8 cellular contexts compared by ENCODE assay signal in the genomic region with DNA sequence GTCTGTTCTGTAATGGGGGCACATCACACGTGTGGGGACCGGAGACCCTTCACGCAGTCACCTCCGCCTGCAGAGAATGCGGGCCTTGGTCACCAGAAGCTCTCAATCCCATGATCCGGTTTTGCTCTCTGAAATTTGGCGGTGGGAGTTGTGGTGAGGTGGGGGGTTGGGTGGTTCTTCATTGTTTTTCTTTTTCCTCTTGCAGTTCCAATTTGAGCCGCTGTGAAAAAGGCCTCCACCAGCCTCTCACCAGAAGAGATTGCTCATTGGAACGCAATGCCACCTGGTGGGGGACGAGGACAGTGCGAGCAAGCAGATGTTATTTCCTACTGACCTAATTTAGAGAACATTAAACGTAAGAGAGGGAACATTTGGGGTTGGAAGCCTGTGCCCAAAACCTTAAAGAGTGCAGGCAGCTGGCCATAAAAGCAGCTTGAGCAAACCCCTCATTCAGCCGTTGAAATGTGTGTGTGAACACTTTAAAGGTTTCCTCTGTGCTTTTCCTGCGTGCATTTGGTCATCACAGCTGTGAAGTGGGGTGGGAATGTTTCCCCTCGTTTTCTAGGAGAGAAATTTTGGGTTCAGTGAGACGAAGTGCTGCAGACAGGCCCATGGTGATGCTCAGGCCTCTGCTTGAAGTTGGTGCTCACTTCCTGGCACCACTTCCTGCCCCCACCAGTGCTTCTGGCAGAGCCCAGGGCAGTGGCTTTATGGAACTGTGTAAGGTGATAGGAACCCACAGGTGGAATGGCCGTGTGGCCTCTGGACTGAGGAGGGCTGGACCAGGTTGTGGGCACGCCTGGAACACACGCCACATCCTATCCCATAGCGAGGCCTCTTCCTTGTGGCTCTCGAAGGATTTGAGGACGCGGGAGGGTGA.
DNase-seq lines count a peak whose midpoint lies in the region; ATAC-seq and TF ChIP-seq lines count a peak whose summit lies in the region.

No MANE protein-coding gene starts in this region.

- H3K4me1 ChIP-seq in right cardiac atrium (ENCODE audit: control insufficient read depth, insufficient read depth, low read length): no peaks in the 10 kb centered on the region

- DNase-seq in NCI-H1105 treated with DMSO at 0.1 percent for 48 hours (lab: John Stamatoyannopoulos, UW): peak; percentile 87
- peak; percentile 68 to 80 (median 76) for DNase-seq in T-helper 17 cell
- peak in 56 of 58 donors; percentile 10 to 88 (median 72) for DNase-seq in anterior cingulate cortex (lab: John Stamatoyannopoulos, UW)
- DNase-seq in right cardiac atrium: peak; percentile 80 to 94 (median 91)
- peak; percentile 61 for DNase-seq in retinal pigment epithelial cell (ENCODE audit: low read depth)

- H3K4me3 ChIP-seq in GM12875 (ENCODE audit: low read depth, low read length): no peak overlapping the region
- H3K4me3 ChIP-seq in right cardiac atrium (ENCODE audit: low read length): no peak overlapping the region
- H3K4me3 ChIP-seq in retinal pigment epithelial cell (ENCODE audit: low read length): peak overlapping the region; percentile 30

- H3K9me3 ChIP-seq in T-helper 17 cell (ENCODE audit: control insufficient read depth, low read length, poor library complexity, severe bottlenecking) (no peaks in the 10 kb centered on the region), right cardiac atrium (ENCODE audit: control insufficient read depth, low read length) (no peaks in the 10 kb centered on the region)

- peak overlapping the region; percentile 80 for H3K4me3 Mint-ChIP-seq in T-helper 17 cell

- WGBS in right cardiac atrium: 32% methylated on average over 23 of the region's 23 CpGs

- intact Hi-C loops in right cardiac atrium (cut with DNase I): loop anchor here (2.0 to 10.0 kb wide), 6 partner anchors 130 to 400 kb away; a partner anchor contains a TSS

- H3K4me1 Mint-ChIP-seq in T-helper 17 cell: peaks cover 22% of the 10 kb centered on the region

- H3K27ac Mint-ChIP-seq in T-helper 17 cell: peak overlapping the region; percentile 96

- TF ChIP-seq CTCF in GM12875 (IDR thresholded peaks at IDR 0.05; ENCODE audit: borderline replicate concordance, insufficient read depth, low read depth, low read length) (peak; percentile 85), retinal pigment epithelial cell (conservative IDR thresholded peaks at IDR 0.05; ENCODE audit: low read depth, low read length) (peak; percentile 99)

- peaks cover 6% of the 10 kb centered on the region for H3K36me3 Mint-ChIP-seq in T-helper 17 cell (ENCODE audit: low read depth)

- H3K27me3 ChIP-seq in right cardiac atrium (ENCODE audit: control insufficient read depth, insufficient read depth): no peaks in the 10 kb centered on the region

- ATAC-seq in HG02642 (IDR thresholded peaks at IDR 0.05; ENCODE audit: poor library complexity, unreplicated experiment): peak; percentile 88
- peak; percentile 97 for ATAC-seq in T-helper 17 cell
- ATAC-seq in right cardiac atrium: peak; percentile 85 to 87
- ATAC-seq in HG03457 (IDR thresholded peaks at IDR 0.05; ENCODE audit: unreplicated experiment): no peak

- no peak overlapping the region for H3K27ac ChIP-seq in right cardiac atrium (ENCODE audit: low read length)

- H3K27me3 Mint-ChIP-seq in T-helper 17 cell: no peaks in the 10 kb centered on the region
